Comparison of ENCODE assay signal across 1 cellular context in the genomic region with DNA sequence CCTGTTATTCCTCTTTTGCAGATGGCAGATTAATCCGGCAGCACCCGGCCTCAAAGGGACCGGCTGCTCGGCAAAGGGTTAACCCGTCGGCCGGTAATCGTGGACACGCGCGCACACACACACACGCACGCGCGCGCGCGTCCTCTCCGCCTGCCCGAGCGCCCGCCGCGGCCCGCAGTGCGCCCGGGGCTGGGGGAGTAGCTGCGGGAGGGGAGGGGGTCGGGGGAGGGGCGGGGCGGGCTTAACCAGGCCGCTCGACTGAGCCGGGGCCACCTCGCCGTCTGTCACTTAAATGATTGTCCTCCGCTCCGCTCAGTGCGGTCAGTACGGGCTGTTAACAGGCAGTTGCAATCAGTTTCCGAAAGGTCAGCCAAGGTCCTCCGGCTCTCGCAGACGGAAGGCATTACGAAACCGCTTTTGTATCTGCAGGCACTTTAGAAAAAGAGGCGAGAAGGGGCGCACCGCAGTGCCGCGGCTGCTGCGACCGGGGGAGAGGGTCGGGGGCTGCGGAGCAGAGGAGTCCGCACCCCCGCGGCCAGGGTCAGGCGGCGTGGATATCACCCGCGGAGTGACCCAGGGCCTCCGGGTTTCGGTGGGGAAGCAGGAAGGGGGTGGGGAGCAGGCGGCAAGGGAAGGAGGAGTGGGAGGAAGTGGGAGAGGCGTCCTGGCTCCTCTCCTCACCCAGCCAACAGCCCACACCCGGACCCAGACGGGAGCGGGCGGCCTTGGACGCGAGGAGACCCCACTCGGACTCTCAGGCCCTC.
TF ChIP-seq lines count a peak whose summit lies in the region.

No MANE protein-coding gene starts in this region.

TF ChIP-seq in HepG2, 621 proteins besides CTCF, POLR2A, EP300 and RAD21 (continued from another document and continues in another):
- TF ChIP-seq, protein P1, sequence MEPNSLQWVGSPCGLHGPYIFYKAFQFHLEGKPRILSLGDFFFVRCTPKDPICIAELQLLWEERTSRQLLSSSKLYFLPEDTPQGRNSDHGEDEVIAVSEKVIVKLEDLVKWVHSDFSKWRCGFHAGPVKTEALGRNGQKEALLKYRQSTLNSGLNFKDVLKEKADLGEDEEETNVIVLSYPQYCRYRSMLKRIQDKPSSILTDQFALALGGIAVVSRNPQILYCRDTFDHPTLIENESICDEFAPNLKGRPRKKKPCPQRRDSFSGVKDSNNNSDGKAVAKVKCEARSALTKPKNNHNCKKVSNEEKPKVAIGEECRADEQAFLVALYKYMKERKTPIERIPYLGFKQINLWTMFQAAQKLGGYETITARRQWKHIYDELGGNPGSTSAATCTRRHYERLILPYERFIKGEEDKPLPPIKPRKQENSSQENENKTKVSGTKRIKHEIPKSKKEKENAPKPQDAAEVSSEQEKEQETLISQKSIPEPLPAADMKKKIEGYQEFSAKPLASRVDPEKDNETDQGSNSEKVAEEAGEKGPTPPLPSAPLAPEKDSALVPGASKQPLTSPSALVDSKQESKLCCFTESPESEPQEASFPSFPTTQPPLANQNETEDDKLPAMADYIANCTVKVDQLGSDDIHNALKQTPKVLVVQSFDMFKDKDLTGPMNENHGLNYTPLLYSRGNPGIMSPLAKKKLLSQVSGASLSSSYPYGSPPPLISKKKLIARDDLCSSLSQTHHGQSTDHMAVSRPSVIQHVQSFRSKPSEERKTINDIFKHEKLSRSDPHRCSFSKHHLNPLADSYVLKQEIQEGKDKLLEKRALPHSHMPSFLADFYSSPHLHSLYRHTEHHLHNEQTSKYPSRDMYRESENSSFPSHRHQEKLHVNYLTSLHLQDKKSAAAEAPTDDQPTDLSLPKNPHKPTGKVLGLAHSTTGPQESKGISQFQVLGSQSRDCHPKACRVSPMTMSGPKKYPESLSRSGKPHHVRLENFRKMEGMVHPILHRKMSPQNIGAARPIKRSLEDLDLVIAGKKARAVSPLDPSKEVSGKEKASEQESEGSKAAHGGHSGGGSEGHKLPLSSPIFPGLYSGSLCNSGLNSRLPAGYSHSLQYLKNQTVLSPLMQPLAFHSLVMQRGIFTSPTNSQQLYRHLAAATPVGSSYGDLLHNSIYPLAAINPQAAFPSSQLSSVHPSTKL (CRISPR knock-in tag; IDR thresholded peaks at IDR 0.05) = peak; percentile 30; the same call in 1 of the 2 replicates
- peak; percentile 57; the same call in 1 of the 2 replicates for TF ChIP-seq NR2F2 (IDR thresholded peaks at IDR 0.05; ENCODE audit: borderline replicate concordance, low read depth)
- TF ChIP-seq GABPB1 (CRISPR knock-in tag; IDR thresholded peaks at IDR 0.05) = peak; percentile 35; the same call in 1 of the 2 replicates
- TF ChIP-seq TBX2 (CRISPR knock-in tag; IDR thresholded peaks at IDR 0.05; ENCODE audit: borderline replicate concordance) = peak; percentile 59
- peak; percentile 17; the same call in 1 of the 2 replicates for TF ChIP-seq FOXA3 (CRISPR knock-in tag; IDR thresholded peaks at IDR 0.05)
- TF ChIP-seq, protein P2, sequence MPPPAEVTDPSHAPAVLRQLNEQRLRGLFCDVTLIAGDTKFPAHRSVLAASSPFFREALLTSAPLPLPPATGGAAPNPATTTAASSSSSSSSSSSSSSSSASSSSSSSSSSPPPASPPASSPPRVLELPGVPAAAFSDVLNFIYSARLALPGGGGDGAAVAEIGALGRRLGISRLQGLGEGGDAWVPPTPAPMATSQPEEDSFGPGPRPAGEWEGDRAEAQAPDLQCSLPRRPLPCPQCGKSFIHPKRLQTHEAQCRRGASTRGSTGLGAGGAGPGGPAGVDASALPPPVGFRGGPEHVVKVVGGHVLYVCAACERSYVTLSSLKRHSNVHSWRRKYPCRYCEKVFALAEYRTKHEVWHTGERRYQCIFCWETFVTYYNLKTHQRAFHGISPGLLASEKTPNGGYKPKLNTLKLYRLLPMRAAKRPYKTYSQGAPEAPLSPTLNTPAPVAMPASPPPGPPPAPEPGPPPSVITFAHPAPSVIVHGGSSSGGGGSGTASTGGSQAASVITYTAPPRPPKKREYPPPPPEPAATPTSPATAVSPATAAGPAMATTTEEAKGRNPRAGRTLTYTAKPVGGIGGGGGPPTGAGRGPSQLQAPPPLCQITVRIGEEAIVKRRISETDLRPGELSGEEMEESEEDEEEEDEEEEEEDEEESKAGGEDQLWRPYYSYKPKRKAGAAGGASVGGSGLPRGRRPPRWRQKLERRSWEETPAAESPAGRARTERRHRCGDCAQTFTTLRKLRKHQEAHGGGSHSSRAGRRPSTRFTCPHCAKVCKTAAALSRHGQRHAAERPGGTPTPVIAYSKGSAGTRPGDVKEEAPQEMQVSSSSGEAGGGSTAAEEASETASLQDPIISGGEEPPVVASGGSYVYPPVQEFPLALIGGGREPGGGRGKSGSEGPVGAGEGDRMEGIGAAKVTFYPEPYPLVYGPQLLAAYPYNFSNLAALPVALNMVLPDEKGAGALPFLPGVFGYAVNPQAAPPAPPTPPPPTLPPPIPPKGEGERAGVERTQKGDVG (CRISPR knock-in tag; IDR thresholded peaks at IDR 0.05; ENCODE audit: borderline replicate concordance) = no peak
- TF ChIP-seq, protein P3, sequence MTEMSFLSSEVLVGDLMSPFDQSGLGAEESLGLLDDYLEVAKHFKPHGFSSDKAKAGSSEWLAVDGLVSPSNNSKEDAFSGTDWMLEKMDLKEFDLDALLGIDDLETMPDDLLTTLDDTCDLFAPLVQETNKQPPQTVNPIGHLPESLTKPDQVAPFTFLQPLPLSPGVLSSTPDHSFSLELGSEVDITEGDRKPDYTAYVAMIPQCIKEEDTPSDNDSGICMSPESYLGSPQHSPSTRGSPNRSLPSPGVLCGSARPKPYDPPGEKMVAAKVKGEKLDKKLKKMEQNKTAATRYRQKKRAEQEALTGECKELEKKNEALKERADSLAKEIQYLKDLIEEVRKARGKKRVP (CRISPR knock-in tag; IDR thresholded peaks at IDR 0.05) = 0 out of 4 replicates have a peak, but pooled peaks of 1 of the 2 experiments have one; percentile 25
- 0 out of 2 replicates have a peak, but pooled peaks have one; percentile 22 for TF ChIP-seq GATA4 (IDR thresholded peaks at IDR 0.05; ENCODE audit: borderline replicate concordance, low read depth)
- TF ChIP-seq, protein P4, sequence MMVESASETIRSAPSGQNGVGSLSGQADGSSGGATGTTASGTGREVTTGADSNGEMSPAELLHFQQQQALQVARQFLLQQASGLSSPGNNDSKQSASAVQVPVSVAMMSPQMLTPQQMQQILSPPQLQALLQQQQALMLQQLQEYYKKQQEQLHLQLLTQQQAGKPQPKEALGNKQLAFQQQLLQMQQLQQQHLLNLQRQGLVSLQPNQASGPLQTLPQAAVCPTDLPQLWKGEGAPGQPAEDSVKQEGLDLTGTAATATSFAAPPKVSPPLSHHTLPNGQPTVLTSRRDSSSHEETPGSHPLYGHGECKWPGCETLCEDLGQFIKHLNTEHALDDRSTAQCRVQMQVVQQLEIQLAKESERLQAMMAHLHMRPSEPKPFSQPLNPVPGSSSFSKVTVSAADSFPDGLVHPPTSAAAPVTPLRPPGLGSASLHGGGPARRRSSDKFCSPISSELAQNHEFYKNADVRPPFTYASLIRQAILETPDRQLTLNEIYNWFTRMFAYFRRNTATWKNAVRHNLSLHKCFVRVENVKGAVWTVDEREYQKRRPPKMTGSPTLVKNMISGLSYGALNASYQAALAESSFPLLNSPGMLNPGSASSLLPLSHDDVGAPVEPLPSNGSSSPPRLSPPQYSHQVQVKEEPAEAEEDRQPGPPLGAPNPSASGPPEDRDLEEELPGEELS (CRISPR knock-in tag; IDR thresholded peaks at IDR 0.05) = no peak
- TF ChIP-seq HDAC1 (CRISPR knock-in tag; IDR thresholded peaks at IDR 0.05) = peak; percentile 30
- TF ChIP-seq, protein P5, sequence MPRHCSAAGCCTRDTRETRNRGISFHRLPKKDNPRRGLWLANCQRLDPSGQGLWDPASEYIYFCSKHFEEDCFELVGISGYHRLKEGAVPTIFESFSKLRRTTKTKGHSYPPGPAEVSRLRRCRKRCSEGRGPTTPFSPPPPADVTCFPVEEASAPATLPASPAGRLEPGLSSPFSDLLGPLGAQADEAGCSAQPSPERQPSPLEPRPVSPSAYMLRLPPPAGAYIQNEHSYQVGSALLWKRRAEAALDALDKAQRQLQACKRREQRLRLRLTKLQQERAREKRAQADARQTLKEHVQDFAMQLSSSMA (CRISPR knock-in tag; IDR thresholded peaks at IDR 0.05) = no peak
- 0 out of 2 replicates have a peak, but pooled peaks have one; percentile 24 for TF ChIP-seq CCDC6 (CRISPR knock-in tag; IDR thresholded peaks at IDR 0.05)
- TF ChIP-seq, protein P6, sequence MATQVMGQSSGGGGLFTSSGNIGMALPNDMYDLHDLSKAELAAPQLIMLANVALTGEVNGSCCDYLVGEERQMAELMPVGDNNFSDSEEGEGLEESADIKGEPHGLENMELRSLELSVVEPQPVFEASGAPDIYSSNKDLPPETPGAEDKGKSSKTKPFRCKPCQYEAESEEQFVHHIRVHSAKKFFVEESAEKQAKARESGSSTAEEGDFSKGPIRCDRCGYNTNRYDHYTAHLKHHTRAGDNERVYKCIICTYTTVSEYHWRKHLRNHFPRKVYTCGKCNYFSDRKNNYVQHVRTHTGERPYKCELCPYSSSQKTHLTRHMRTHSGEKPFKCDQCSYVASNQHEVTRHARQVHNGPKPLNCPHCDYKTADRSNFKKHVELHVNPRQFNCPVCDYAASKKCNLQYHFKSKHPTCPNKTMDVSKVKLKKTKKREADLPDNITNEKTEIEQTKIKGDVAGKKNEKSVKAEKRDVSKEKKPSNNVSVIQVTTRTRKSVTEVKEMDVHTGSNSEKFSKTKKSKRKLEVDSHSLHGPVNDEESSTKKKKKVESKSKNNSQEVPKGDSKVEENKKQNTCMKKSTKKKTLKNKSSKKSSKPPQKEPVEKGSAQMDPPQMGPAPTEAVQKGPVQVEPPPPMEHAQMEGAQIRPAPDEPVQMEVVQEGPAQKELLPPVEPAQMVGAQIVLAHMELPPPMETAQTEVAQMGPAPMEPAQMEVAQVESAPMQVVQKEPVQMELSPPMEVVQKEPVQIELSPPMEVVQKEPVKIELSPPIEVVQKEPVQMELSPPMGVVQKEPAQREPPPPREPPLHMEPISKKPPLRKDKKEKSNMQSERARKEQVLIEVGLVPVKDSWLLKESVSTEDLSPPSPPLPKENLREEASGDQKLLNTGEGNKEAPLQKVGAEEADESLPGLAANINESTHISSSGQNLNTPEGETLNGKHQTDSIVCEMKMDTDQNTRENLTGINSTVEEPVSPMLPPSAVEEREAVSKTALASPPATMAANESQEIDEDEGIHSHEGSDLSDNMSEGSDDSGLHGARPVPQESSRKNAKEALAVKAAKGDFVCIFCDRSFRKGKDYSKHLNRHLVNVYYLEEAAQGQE (IDR thresholded peaks at IDR 0.05; ENCODE audit: borderline replicate concordance in 1 of 2, low read depth in 1 of 2, low read length in 2 of 2) = peak in 1 of 2 experiments; percentile 35; a peak in 1 of 4 replicates
- TF ChIP-seq KDM2A (CRISPR knock-in tag; IDR thresholded peaks at IDR 0.05; ENCODE audit: borderline replicate concordance, low read depth) = 0 out of 2 replicates have a peak, but pooled peaks have one; percentile 11
- TF ChIP-seq ZNF383 (CRISPR knock-in tag; IDR thresholded peaks at IDR 0.05; ENCODE audit: borderline replicate concordance) = no peak
- no peak; the same call in 1 of the 2 replicates for TF ChIP-seq ZFX (CRISPR knock-in tag; IDR thresholded peaks at IDR 0.05; ENCODE audit: low read depth)
- no peak for TF ChIP-seq SYNCRIP (IDR thresholded peaks at IDR 0.05; ENCODE audit: insufficient read depth, low read depth, low read length)
- TF ChIP-seq FOSL2 (CRISPR knock-in tag; IDR thresholded peaks at IDR 0.05) = 0 out of 2 replicates have a peak, but pooled peaks have one; percentile 6
- no peak for TF ChIP-seq ZNF331 (CRISPR knock-in tag; IDR thresholded peaks at IDR 0.05)
- TF ChIP-seq, protein P7, sequence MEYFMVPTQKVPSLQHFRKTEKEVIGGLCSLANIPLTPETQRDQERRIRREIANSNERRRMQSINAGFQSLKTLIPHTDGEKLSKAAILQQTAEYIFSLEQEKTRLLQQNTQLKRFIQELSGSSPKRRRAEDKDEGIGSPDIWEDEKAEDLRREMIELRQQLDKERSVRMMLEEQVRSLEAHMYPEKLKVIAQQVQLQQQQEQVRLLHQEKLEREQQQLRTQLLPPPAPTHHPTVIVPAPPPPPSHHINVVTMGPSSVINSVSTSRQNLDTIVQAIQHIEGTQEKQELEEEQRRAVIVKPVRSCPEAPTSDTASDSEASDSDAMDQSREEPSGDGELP (IDR thresholded peaks at IDR 0.05; ENCODE audit: borderline replicate concordance, low read depth) = peak; percentile 38; the same call in 1 of the 2 replicates
- TF ChIP-seq ZNF260 (CRISPR knock-in tag; IDR thresholded peaks at IDR 0.05; ENCODE audit: borderline replicate concordance, low read depth) = no peak
- TF ChIP-seq TGIF2 (CRISPR knock-in tag; IDR thresholded peaks at IDR 0.05) = 0 out of 2 replicates have a peak, but pooled peaks have one; percentile 63
- peak; percentile 84 for TF ChIP-seq RBFOX2 (IDR thresholded peaks at IDR 0.05; ENCODE audit: low read depth, low read length)
- TF ChIP-seq ZNF432 (CRISPR knock-in tag; IDR thresholded peaks at IDR 0.05; ENCODE audit: borderline replicate concordance) = no peak
- no peak for TF ChIP-seq SOX6 (IDR thresholded peaks at IDR 0.05)
- TF ChIP-seq SOX6 (CRISPR knock-in tag; IDR thresholded peaks at IDR 0.05) = peak; percentile 30
- TF ChIP-seq, protein P8, sequence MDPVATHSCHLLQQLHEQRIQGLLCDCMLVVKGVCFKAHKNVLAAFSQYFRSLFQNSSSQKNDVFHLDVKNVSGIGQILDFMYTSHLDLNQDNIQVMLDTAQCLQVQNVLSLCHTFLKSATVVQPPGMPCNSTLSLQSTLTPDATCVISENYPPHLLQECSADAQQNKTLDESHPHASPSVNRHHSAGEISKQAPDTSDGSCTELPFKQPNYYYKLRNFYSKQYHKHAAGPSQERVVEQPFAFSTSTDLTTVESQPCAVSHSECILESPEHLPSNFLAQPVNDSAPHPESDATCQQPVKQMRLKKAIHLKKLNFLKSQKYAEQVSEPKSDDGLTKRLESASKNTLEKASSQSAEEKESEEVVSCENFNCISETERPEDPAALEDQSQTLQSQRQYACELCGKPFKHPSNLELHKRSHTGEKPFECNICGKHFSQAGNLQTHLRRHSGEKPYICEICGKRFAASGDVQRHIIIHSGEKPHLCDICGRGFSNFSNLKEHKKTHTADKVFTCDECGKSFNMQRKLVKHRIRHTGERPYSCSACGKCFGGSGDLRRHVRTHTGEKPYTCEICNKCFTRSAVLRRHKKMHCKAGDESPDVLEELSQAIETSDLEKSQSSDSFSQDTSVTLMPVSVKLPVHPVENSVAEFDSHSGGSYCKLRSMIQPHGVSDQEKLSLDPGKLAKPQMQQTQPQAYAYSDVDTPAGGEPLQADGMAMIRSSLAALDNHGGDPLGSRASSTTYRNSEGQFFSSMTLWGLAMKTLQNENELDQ (CRISPR knock-in tag; IDR thresholded peaks at IDR 0.05; ENCODE audit: borderline replicate concordance) = no peak
- TF ChIP-seq, protein P9, sequence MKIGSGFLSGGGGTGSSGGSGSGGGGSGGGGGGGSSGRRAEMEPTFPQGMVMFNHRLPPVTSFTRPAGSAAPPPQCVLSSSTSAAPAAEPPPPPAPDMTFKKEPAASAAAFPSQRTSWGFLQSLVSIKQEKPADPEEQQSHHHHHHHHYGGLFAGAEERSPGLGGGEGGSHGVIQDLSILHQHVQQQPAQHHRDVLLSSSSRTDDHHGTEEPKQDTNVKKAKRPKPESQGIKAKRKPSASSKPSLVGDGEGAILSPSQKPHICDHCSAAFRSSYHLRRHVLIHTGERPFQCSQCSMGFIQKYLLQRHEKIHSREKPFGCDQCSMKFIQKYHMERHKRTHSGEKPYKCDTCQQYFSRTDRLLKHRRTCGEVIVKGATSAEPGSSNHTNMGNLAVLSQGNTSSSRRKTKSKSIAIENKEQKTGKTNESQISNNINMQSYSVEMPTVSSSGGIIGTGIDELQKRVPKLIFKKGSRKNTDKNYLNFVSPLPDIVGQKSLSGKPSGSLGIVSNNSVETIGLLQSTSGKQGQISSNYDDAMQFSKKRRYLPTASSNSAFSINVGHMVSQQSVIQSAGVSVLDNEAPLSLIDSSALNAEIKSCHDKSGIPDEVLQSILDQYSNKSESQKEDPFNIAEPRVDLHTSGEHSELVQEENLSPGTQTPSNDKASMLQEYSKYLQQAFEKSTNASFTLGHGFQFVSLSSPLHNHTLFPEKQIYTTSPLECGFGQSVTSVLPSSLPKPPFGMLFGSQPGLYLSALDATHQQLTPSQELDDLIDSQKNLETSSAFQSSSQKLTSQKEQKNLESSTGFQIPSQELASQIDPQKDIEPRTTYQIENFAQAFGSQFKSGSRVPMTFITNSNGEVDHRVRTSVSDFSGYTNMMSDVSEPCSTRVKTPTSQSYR (CRISPR knock-in tag; IDR thresholded peaks at IDR 0.05; ENCODE audit: borderline replicate concordance) = peak; percentile 41; the same call in 1 of the 2 replicates
